In the genomic region with DNA sequence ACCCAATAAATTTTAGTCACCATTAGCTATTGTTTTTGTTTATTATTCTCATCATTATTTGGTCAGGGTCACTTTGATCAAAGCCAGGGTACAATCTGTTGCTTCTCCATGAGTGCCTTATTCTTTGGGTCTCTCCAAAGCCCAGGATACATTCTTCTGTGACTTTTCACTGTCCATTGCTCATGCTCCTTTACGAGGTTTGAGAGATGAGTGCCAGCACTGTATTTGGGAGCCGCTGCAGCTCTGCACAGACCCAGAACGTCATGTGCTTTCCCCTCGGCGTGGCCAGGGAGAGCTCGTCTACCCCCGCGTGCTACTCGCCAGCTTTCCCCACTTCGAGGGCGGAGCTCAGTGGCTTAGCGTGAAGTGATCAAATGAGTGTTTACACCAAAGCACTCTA, we compare ENCODE assay signal across 10 cellular contexts.
DNase-seq lines count a peak whose midpoint lies in the region; ATAC-seq, FAIRE-seq and TF ChIP-seq lines count a peak whose summit lies in the region.
"Had no signal": no experiment of that assay in that cellular context is flagged by ENCODE, and none has a peak within 500 bp of the region (broad histone marks: within the 10 kb centered on the region; RNA-seq: fewer than 3 reads in every experiment).

No MANE protein-coding gene starts in this region.

- TF ChIP-seq RAD21 in IMR-90 (IDR thresholded peaks at IDR 0.05; ENCODE audit: low read length) = no peak

- dilution Hi-C loops in IMR-90 (cut with HindIII; ENCODE audit: low sequenced_read_pairs, unreplicated experiment) = no loop called here

- CTCF ChIA-PET in IMR-90 (lab: Yijun Ruan, JAX) = interaction anchor here (1.2 to 1.6 kb wide), 2 partner anchors 9 to 137 kb away, joined by 4 read pairs; no protein-coding TSS in a partner anchor

- peak overlapping the region; percentile 93 for H3K14ac ChIP-seq in IMR-90 (replicated peaks; ENCODE audit: low read depth, low read length)

- H2BK20ac ChIP-seq in IMR-90 (ENCODE audit: low read depth, low read length) = peak overlapping the region; percentile 88

- H3K27ac ChIP-seq in IMR-90 (ENCODE audit: insufficient read depth, low read length) = peak overlapping the region; percentile 98
- H3K27ac ChIP-seq in mesodermal cell (ENCODE audit: low read depth, low read length, severe bottlenecking) = peak overlapping the region; percentile 95
- peak overlapping the region; percentile 70 to 85 for H3K27ac ChIP-seq in thoracic aorta

- TF ChIP-seq CTCF in IMR-90 (conservative IDR thresholded peaks at IDR 0.05; ENCODE audit: low read depth, low read length) = no peak
- TF ChIP-seq CTCF in thoracic aorta (IDR thresholded peaks at IDR 0.05) = no peak

- H3K4me1 ChIP-seq in IMR-90 (ENCODE audit: control insufficient read depth, insufficient read depth, low read length) = peaks cover 13% of the 10 kb centered on the region
- H3K4me1 ChIP-seq in mesodermal cell (ENCODE audit: control insufficient read depth, insufficient read depth, low read length, poor library complexity, severe bottlenecking) = peaks cover 13% of the 10 kb centered on the region
- peaks cover 17 to 30% of the 10 kb centered on the region in 2 donors for H3K4me1 ChIP-seq in thoracic aorta (ENCODE audit: control insufficient read depth in 1 of 2, low read depth in 2 of 2)

- H2BK15ac ChIP-seq in IMR-90 (ENCODE audit: low read depth, low read length) = peak overlapping the region; percentile 75; the same call in 2 of the 3 replicates

- H2BK5ac ChIP-seq in IMR-90 (ENCODE audit: low read depth, low read length, poor library complexity, severe bottlenecking) = peak overlapping the region; percentile 88

- peak overlapping the region; percentile 86 for H3K23ac ChIP-seq in IMR-90 (ENCODE audit: low read depth, low read length)

- H3K18ac ChIP-seq in IMR-90 (ENCODE audit: low read depth, low read length) = peak overlapping the region; percentile 71

- peak overlapping the region; percentile 78 to 97 for H4K8ac ChIP-seq in IMR-90 (ENCODE audit: low read depth in 2 of 2, low read length in 2 of 2)

- H3K4me1 Mint-ChIP-seq in activated T-helper 2 cell treated with anti-CD3 and anti-CD28 coated beads, Interferon-gamma antibody, Interleukin-2, Interleukin-4, amounts not matched to agents 10 μg/mL and 5 μg/mL and 100 μg/mL, durations not matched to agents 14 hours and 24 hours and 36 hours (ENCODE audit: low read depth) = peaks cover 4% of the 10 kb centered on the region

- H3K27me3 ChIP-seq in IMR-90 (ENCODE audit: control insufficient read depth, insufficient read depth, low read length) = no peaks in the 10 kb centered on the region
- H3K27me3 ChIP-seq in thoracic aorta (replicated peaks; ENCODE audit: insufficient read depth) = no peaks in the 10 kb centered on the region
- H3K27me3 ChIP-seq: cardiac muscle cell had no signal

- 0 out of 2 replicates have a peak, but pooled peaks have one; percentile 9 for TF ChIP-seq POLR2A in IMR-90 (IDR thresholded peaks at IDR 0.05; ENCODE audit: low read depth, low read length)

- in situ Hi-C loops in IMR-90 (cut with MboI; ENCODE audit: low sequenced_read_pairs) = no loop called here

- intact Hi-C loops in IMR-90 (cut with micrococcal nuclease) = loop anchor here (2.0 to 5.0 kb wide), 2 partner anchors 33 to 63 kb away; no protein-coding TSS in a partner anchor
- intact Hi-C loops in activated T-helper 2 cell treated with anti-CD3 and anti-CD28 coated beads, Interferon-gamma antibody, Interleukin-2, Interleukin-4, amounts not matched to agents 10 μg/mL and 5 μg/mL and 100 μg/mL, durations not matched to agents 14 hours and 24 hours and 36 hours (cut with micrococcal nuclease) = no loop called here

- peaks cover 10% of the 10 kb centered on the region; the same call in 1 of the 2 replicates for H3K9me1 ChIP-seq in IMR-90 (ENCODE audit: insufficient read depth, low read length)

- H2AK5ac ChIP-seq in IMR-90 (ENCODE audit: low read depth, low read length) = peak overlapping the region; percentile 85

- H2AK9ac ChIP-seq in IMR-90 (replicated peaks; ENCODE audit: low read depth, low read length, poor library complexity) = peak overlapping the region; percentile 45

- H3K27me3 Mint-ChIP-seq in activated T-helper 2 cell treated with anti-CD3 and anti-CD28 coated beads, Interferon-gamma antibody, Interleukin-2, Interleukin-4, amounts not matched to agents 10 μg/mL and 5 μg/mL and 100 μg/mL, durations not matched to agents 14 hours and 24 hours and 36 hours (ENCODE audit: low read depth) = peaks cover 27% of the 10 kb centered on the region

- H3K4me3 Mint-ChIP-seq in activated T-helper 2 cell treated with anti-CD3 and anti-CD28 coated beads, Interferon-gamma antibody, Interleukin-2, Interleukin-4, amounts not matched to agents 10 μg/mL and 5 μg/mL and 100 μg/mL, durations not matched to agents 14 hours and 24 hours and 36 hours (ENCODE audit: low read depth) = no peak overlapping the region

- H3K36me3 ChIP-seq in IMR-90 (ENCODE audit: control insufficient read depth, insufficient read depth, low read length) = no peaks in the 10 kb centered on the region
- no peaks in the 10 kb centered on the region for H3K36me3 ChIP-seq in mesodermal cell (ENCODE audit: control insufficient read depth, insufficient read depth, low read length)
- no peaks in the 10 kb centered on the region for H3K36me3 ChIP-seq in thoracic aorta
- H3K36me3 ChIP-seq: cardiac muscle cell had no signal

- POLR2A ChIA-PET in IMR-90 (lab: Charles Lee; ENCODE audit: unreplicated experiment) = interaction anchor here (1.7 to 2.2 kb wide), 3 partner anchors 9 to 25 kb away, joined by 6 to 10 read pairs (median 8); no protein-coding TSS in a partner anchor

- H3K27ac Mint-ChIP-seq in activated T-helper 2 cell treated with anti-CD3 and anti-CD28 coated beads, Interferon-gamma antibody, Interleukin-2, Interleukin-4, amounts not matched to agents 10 μg/mL and 5 μg/mL and 100 μg/mL, durations not matched to agents 14 hours and 24 hours and 36 hours = no peak overlapping the region

- peak overlapping the region; percentile 55 for H2AFZ ChIP-seq in IMR-90 (replicated peaks; ENCODE audit: low read length, poor library complexity)

- H4K91ac ChIP-seq in IMR-90 (ENCODE audit: insufficient read depth, low read depth, low read length) = peak overlapping the region; percentile 87

- peak overlapping the region; percentile 58 for H3K9ac ChIP-seq in IMR-90 (ENCODE audit: low read depth, low read length)

- DNase-seq in IMR-90 (peak; percentile 77), thoracic aorta (ENCODE audit: low spot score) (peak; percentile 58), urothelium cell line (ENCODE audit: low spot score) (no peak), GOT3 (lab: John Stamatoyannopoulos, UW) (no peak)
- no peak for DNase-seq in activated T-helper 2 cell treated with anti-CD3 and anti-CD28 coated beads, Interferon-gamma antibody, Interleukin-2, Interleukin-4, amounts not matched to agents 10 μg/mL and 5 μg/mL and 100 μg/mL, durations not matched to agents 14 hours and 24 hours and 36 hours (ENCODE audit: low spot score)
- DNase-seq: DND-41 had no signal

- WGBS in IMR-90 (ENCODE audit: extremely low coverage in 2 of 2, insufficient read length in 1 of 2), 2 experiments = 17% methylated on average over 2 of the region's 12 CpGs; no CpG with 5 or more reads in 1 of the 2 experiments
- WGBS in mesodermal cell (ENCODE audit: insufficient coverage in 2 of 2), 2 experiments = 88 to 97% methylated on average over 6 to 11 of the region's 12 CpGs

- peak overlapping the region; percentile 95 for H2BK120ac ChIP-seq in IMR-90 (ENCODE audit: low read depth, low read length)

- H3K36me3 Mint-ChIP-seq in activated T-helper 2 cell treated with anti-CD3 and anti-CD28 coated beads, Interferon-gamma antibody, Interleukin-2, Interleukin-4, amounts not matched to agents 10 μg/mL and 5 μg/mL and 100 μg/mL, durations not matched to agents 14 hours and 24 hours and 36 hours (ENCODE audit: low read depth) = no peaks in the 10 kb centered on the region

- peak; percentile 55 for ATAC-seq in IMR-90 (ENCODE audit: low read depth)
- ATAC-seq in esophagus mucosa = peak; percentile 41
- peak; percentile 46 for ATAC-seq in thoracic aorta (ENCODE audit: insufficient number of reproducible peaks, low FRiP score, low read depth)
- no peak for ATAC-seq in HG03139 (IDR thresholded peaks at IDR 0.05; ENCODE audit: unreplicated experiment)

- H4K5ac ChIP-seq in IMR-90 (ENCODE audit: low read depth, low read length) = peak overlapping the region; percentile 70

- no peaks in the 10 kb centered on the region for H4K20me1 ChIP-seq in IMR-90 (ENCODE audit: insufficient read depth, low read length)

- FAIRE-seq in urothelium cell line (lab: Jason Lieb, UNC) = no peak

- H3K9me3 Mint-ChIP-seq in activated T-helper 2 cell treated with anti-CD3 and anti-CD28 coated beads, Interferon-gamma antibody, Interleukin-2, Interleukin-4, amounts not matched to agents 10 μg/mL and 5 μg/mL and 100 μg/mL, durations not matched to agents 14 hours and 24 hours and 36 hours = no peaks in the 10 kb centered on the region

- peak overlapping the region; percentile 1; the same call in 1 of the 2 replicates for H3K4me2 ChIP-seq in IMR-90 (ENCODE audit: low read depth, low read length)

- peaks cover 0 to 9% of the 10 kb centered on the region in 2 experiments; a peak in 2 of 4 replicates for H3K79me1 ChIP-seq in IMR-90 (ENCODE audit: low read depth in 1 of 2, low read length in 2 of 2)

- H3K9me3 ChIP-seq in IMR-90 (ENCODE audit: control insufficient read depth, insufficient read depth, low read length) (peaks cover 4% of the 10 kb centered on the region; the same call in 1 of the 2 replicates), mesodermal cell (ENCODE audit: control insufficient read depth, low read length) (peaks cover 14% of the 10 kb centered on the region), thoracic aorta (no peaks in the 10 kb centered on the region)

- peak overlapping the region; percentile 86 for H3K56ac ChIP-seq in IMR-90 (ENCODE audit: extremely low read depth, insufficient read depth, low read length)

- no TSS peak for BruUV-seq in IMR-90 (replicated peaks; lab: Mats Ljungman, UMichigan)

- H3K4ac ChIP-seq in IMR-90 (ENCODE audit: low read depth, low read length) = peak overlapping the region; percentile 96

- no peak overlapping the region for H3K4me3 ChIP-seq in IMR-90 (ENCODE audit: insufficient read depth, low read depth, low read length)
- H3K4me3 ChIP-seq in mesodermal cell (ENCODE audit: extremely low read depth, insufficient read depth, low read length, poor library complexity, severe bottlenecking) = no peak overlapping the region
- peak overlapping the region; percentile 52 for H3K4me3 ChIP-seq in thoracic aorta
- H3K4me3 ChIP-seq: cardiac muscle cell had no signal

TF ChIP-seq in IMR-90, 13 proteins besides CTCF, POLR2A, EP300 and RAD21 (continues in another document):
- no peak for TF ChIP-seq SMC3 (IDR thresholded peaks at IDR 0.05; ENCODE audit: low read depth, low read length)
- no peak for TF ChIP-seq CHD1 (IDR thresholded peaks at IDR 0.05; ENCODE audit: low read depth, low read length)
- TF ChIP-seq CEBPB (IDR thresholded peaks at IDR 0.05; ENCODE audit: low read depth, low read length) = no peak
- no peak for TF ChIP-seq RFX5 (IDR thresholded peaks at IDR 0.05; ENCODE audit: low read depth, low read length)

Comparison
In these comparisons a context has a peak if more than half of its experiments do, and no peak if none do; other contexts are left out.
1. DNase-seq: peak in IMR-90 (single experiment) and thoracic aorta (single experiment); none in urothelium cell line (single experiment), GOT3 (single experiment) and activated T-helper 2 cell treated with anti-CD3 and anti-CD28 coated beads, Interferon-gamma antibody, Interleukin-2, Interleukin-4, amounts not matched to agents 10 μg/mL and 5 μg/mL and 100 μg/mL, durations not matched to agents 14 hours and 24 hours and 36 hours (single experiment).
2. Peak in every context shown above with its lines, with median percentiles within 50 percentile points of each other: H3K27ac ChIP-seq.